Comparison of ENCODE assay signal across 19 cellular contexts in the genomic region with DNA sequence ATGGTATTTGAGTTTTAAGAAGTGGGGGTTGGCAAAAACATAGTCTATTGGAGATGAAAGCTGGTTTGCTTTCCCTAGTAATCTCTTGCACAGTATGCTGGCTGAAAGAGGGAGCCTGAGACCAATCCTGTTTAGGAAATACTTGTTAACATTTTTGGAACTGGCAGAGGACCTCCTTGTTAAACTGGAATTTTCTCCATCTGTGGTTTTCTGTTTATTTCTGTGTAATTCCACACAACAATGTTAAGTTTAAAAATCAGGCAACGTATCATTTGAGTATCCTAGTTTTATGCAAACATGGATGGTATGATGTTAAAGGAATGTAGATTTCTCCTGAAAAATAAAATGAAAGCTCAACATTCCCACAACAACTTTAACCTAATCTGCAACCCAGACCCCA.
"Had no signal": no experiment of that assay in that cellular context is flagged by ENCODE, and none has a peak within 500 bp of the region (broad histone marks: within the 10 kb centered on the region; RNA-seq: fewer than 3 reads in every experiment).

No MANE protein-coding gene starts in this region.

- H3K9me3 ChIP-seq: esophagus muscularis mucosa, gastrocnemius medialis, heart right ventricle, mucosa of descending colon, right atrium auricular region, sigmoid colon, stomach, thoracic aorta, transverse colon had no signal

- H3K27me3 ChIP-seq: esophagus muscularis mucosa, gastrocnemius medialis, heart right ventricle, right atrium auricular region, sigmoid colon, stomach, transverse colon had no signal

- DNase-seq: effector memory CD8-positive, alpha-beta T cell; gastrocnemius medialis; heart right ventricle; hypothalamus; islet precursor cell; mammary epithelial cell; mucosa of descending colon; naive thymus-derived CD8-positive, alpha-beta T cell; sigmoid colon; stimulated activated CD4-positive, alpha-beta T cell treated with anti-CD3 and anti-CD28 coated beads, Interleukin-12 subunit alpha, Interleukin-12 subunit beta, amount 100 ng/mL, for 4 hours; stimulated activated naive CD4-positive, alpha-beta T cell; stomach; transverse colon had no signal

- H3K36me3 ChIP-seq: esophagus muscularis mucosa, gastrocnemius medialis, heart right ventricle, right atrium auricular region, sigmoid colon, stomach, thoracic aorta, transverse colon had no signal

- H3K4me3 ChIP-seq: esophagus muscularis mucosa, gastrocnemius medialis, heart right ventricle, mucosa of descending colon, right atrium auricular region, sigmoid colon, skin epidermis, stomach, thoracic aorta, transverse colon had no signal

- H3K27ac ChIP-seq: epithelial cell of prostate, esophagus muscularis mucosa, gastrocnemius medialis, heart right ventricle, right atrium auricular region, sigmoid colon, skin epidermis, stomach, thoracic aorta, transverse colon had no signal

- ATAC-seq: effector memory CD8-positive, alpha-beta T cell; gastrocnemius medialis; heart right ventricle; left lobe of liver; mucosa of descending colon; naive thymus-derived CD8-positive, alpha-beta T cell had no signal

- H3K4me1 ChIP-seq: transverse colon had no signal
